Comparison of ENCODE assay signal across 12 cellular contexts in the genomic region with DNA sequence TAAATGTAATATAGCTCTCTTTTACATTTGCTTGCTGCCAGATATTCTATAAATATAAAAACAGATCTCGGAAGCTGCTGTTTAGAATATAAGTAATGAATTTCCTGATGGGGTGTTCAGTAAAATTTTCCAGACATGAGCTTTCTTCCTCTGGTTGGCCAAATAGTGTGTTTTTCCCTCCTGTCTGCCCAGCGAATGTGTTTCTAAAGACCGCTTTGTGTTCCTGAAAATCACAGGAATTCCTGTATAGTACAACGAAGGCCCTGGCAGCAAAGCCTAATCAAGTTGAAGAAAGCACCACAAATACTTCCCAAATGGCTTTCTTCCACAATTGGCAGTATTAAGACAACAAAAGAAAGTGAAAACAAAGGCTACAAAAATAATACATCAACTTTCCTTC.
DNase-seq lines count a peak whose midpoint lies in the region; ATAC-seq, FAIRE-seq and TF ChIP-seq lines count a peak whose summit lies in the region.
"Had no signal": no experiment of that assay in that cellular context is flagged by ENCODE, and none has a peak within 500 bp of the region (broad histone marks: within the 10 kb centered on the region; RNA-seq: fewer than 3 reads in every experiment).

No MANE protein-coding gene starts in this region.

- peaks cover 97% of the 10 kb centered on the region for H3K4me1 Mint-ChIP-seq in activated CD4-positive, alpha-beta T cell treated with anti-CD3 and anti-CD28 coated beads for 36 hours
- peaks cover 15% of the 10 kb centered on the region for H3K4me1 Mint-ChIP-seq in osteocyte (ENCODE audit: unreplicated experiment)

- H3K9me1 ChIP-seq in endothelial cell of umbilical vein (replicated peaks; ENCODE audit: control insufficient read depth, extremely low read depth, insufficient read depth, low read length): no peaks in the 10 kb centered on the region

- H3K9me3 Mint-ChIP-seq in activated CD4-positive, alpha-beta T cell treated with anti-CD3 and anti-CD28 coated beads for 36 hours (ENCODE audit: low read depth): no peaks in the 10 kb centered on the region
- no peaks in the 10 kb centered on the region for H3K9me3 Mint-ChIP-seq in osteocyte (ENCODE audit: unreplicated experiment)

- peak overlapping the region; percentile 53 for H3K9ac ChIP-seq in endothelial cell of umbilical vein (replicated peaks; ENCODE audit: extremely low read depth, insufficient read depth, low read length)

- FAIRE-seq in endothelial cell of umbilical vein (lab: Jason Lieb, UNC): peak; percentile 86
- FAIRE-seq: GM19239 had no signal

- peak overlapping the region; percentile 97 for H3K27ac Mint-ChIP-seq in activated CD4-positive, alpha-beta T cell treated with anti-CD3 and anti-CD28 coated beads for 36 hours
- peak overlapping the region; percentile 29 for H3K27ac Mint-ChIP-seq in osteocyte (ENCODE audit: unreplicated experiment)

- H3K4me3 Mint-ChIP-seq in activated CD4-positive, alpha-beta T cell treated with anti-CD3 and anti-CD28 coated beads for 36 hours: peak overlapping the region; percentile 54
- H3K4me3 Mint-ChIP-seq in osteocyte (ENCODE audit: unreplicated experiment): no peak overlapping the region

- H4K20me1 ChIP-seq in endothelial cell of umbilical vein (replicated peaks; ENCODE audit: control insufficient read depth, extremely low read depth, insufficient read depth, low read length): no peaks in the 10 kb centered on the region

- peak overlapping the region; percentile 65 for H3K27ac ChIP-seq in endothelial cell of umbilical vein (ENCODE audit: insufficient read depth, low read depth, low read length)

- CTCF ChIA-PET in activated CD4-positive, alpha-beta T cell treated with anti-CD3 and anti-CD28 coated beads for 36 hours (lab: Charles Lee): interaction anchor here (1.0 to 10.4 kb wide), 20 partner anchors 9 to 496 kb away, joined by 3 to 94 read pairs (median 5); no protein-coding TSS in a partner anchor
- CTCF ChIA-PET in endothelial cell of umbilical vein (lab: Charles Lee): interaction anchor here (0.7 to 5.7 kb wide), 36 partner anchors 8 to 1194 kb away, joined by 3 to 91 read pairs (median 4); no protein-coding TSS in a partner anchor

- no peak for TF ChIP-seq POLR2A in endothelial cell of umbilical vein (IDR thresholded peaks at IDR 0.05; ENCODE audit: low read depth, low read length)

- H3K27me3 Mint-ChIP-seq in activated CD4-positive, alpha-beta T cell treated with anti-CD3 and anti-CD28 coated beads for 36 hours: no peaks in the 10 kb centered on the region
- H3K27me3 Mint-ChIP-seq in osteocyte (ENCODE audit: unreplicated experiment): no peaks in the 10 kb centered on the region

- no peaks in the 10 kb centered on the region for H3K79me2 ChIP-seq in endothelial cell of umbilical vein (ENCODE audit: control insufficient read depth, insufficient read depth, low read length)

- H3K36me3 ChIP-seq in endothelial cell of umbilical vein (ENCODE audit: control insufficient read depth in 2 of 2, extremely low read depth in 1 of 2, insufficient read depth in 2 of 2, low read length in 2 of 2): no peaks in the 10 kb centered on the region
- H3K36me3 ChIP-seq: sigmoid colon had no signal

- TF ChIP-seq CTCF in endothelial cell of umbilical vein (IDR thresholded peaks at IDR 0.05; ENCODE audit: extremely low read depth in 1 of 2, insufficient read depth in 1 of 2, low read depth in 1 of 2, low read length in 2 of 2): no peak
- no peak for TF ChIP-seq CTCF in osteocyte (IDR thresholded peaks at IDR 0.05)

- peak overlapping the region in 2 of 3 experiments; percentile 12 to 53 for H3K4me3 ChIP-seq in endothelial cell of umbilical vein (replicated peaks in 1 of 3; ENCODE audit: insufficient read depth in 1 of 3, low read depth in 1 of 3, low read length in 3 of 3)
- H3K4me3 ChIP-seq: sigmoid colon, testis had no signal

- peak overlapping the region; percentile 64 for H2AFZ ChIP-seq in endothelial cell of umbilical vein (ENCODE audit: low read depth, low read length)

- POLR2A ChIA-PET in activated CD4-positive, alpha-beta T cell treated with anti-CD3 and anti-CD28 coated beads for 36 hours (lab: Charles Lee): interaction anchor here (0.7 to 1.2 kb wide), 2 partner anchors 215 to 368 kb away, joined by 3 read pairs; no protein-coding TSS in a partner anchor
- POLR2A ChIA-PET in endothelial cell of umbilical vein (lab: Charles Lee): no interaction called here

- DNase-seq in activated CD4-positive, alpha-beta T cell treated with anti-CD3 and anti-CD28 coated beads for 36 hours: no peak
- DNase-seq in activated CD4-positive, alpha-beta T cell treated with anti-CD3 and anti-CD28 coated beads, Interleukin-2, amount 50 U/mL, for 48 hours: no peak
- DNase-seq in SK-MEL-5 (ENCODE audit: low read depth, low spot score) (peak; percentile 59), endothelial cell of umbilical vein (ENCODE audit: low read depth, low spot score) (peak; percentile 97), osteocyte (ENCODE audit: extremely low spot score, unreplicated experiment) (no peak), amniotic stem cell (lab: John Stamatoyannopoulos, UW) (no peak)
- DNase-seq in activated CD8-positive, alpha-beta memory T cell treated with anti-CD3 and anti-CD28 coated beads for 24 hours: no peak
- DNase-seq: DMS153, sigmoid colon, testis had no signal

- H3K36me3 Mint-ChIP-seq in activated CD4-positive, alpha-beta T cell treated with anti-CD3 and anti-CD28 coated beads for 36 hours (ENCODE audit: low read depth): peaks cover 25% of the 10 kb centered on the region
- peaks cover under 1% of the 10 kb centered on the region for H3K36me3 Mint-ChIP-seq in osteocyte (ENCODE audit: unreplicated experiment)

- H3K4me1 ChIP-seq in endothelial cell of umbilical vein (ENCODE audit: control insufficient read depth, extremely low read depth, insufficient read depth, low read length): peaks cover 21% of the 10 kb centered on the region

- intact Hi-C loops in activated CD4-positive, alpha-beta T cell treated with anti-CD3 and anti-CD28 coated beads for 36 hours (cut with DNase I, micrococcal nuclease): loop anchor here (2.0 to 5.0 kb wide), 8 partner anchors 53 to 495 kb away; a partner anchor contains a TSS
- intact Hi-C loops in endothelial cell of umbilical vein (cut with micrococcal nuclease): loop anchor here (1.0 to 5.0 kb wide), 8 partner anchors 15 to 1193 kb away; no protein-coding TSS in a partner anchor

- H3K27me3 ChIP-seq in endothelial cell of umbilical vein (ENCODE audit: control insufficient read depth in 2 of 2, insufficient read depth in 2 of 2, low read length in 2 of 2): no peaks in the 10 kb centered on the region
- H3K27me3 ChIP-seq: sigmoid colon, testis had no signal

- in situ Hi-C loops in SK-MEL-5 (cut with HindIII; ENCODE audit: low pct_unique_long_range_greater_than_20kb, low sequenced_read_pairs): no loop called here

- no peak for ATAC-seq in activated CD4-positive, alpha-beta T cell treated with anti-CD3 and anti-CD28 coated beads for 36 hours
- no peak for ATAC-seq in GM18511 (IDR thresholded peaks at IDR 0.05; ENCODE audit: unreplicated experiment)

- dilution Hi-C loops in endothelial cell of umbilical vein (cut with MboI; ENCODE audit: extremely low pct_ligation_motif_present, low sequenced_read_pairs): no loop called here

- H3K9me3 ChIP-seq in endothelial cell of umbilical vein (replicated peaks; ENCODE audit: control insufficient read depth, insufficient read depth, low read length): no peaks in the 10 kb centered on the region
- H3K9me3 ChIP-seq: sigmoid colon, testis had no signal

- H3K4me2 ChIP-seq in endothelial cell of umbilical vein (ENCODE audit: insufficient read depth, low read length): peak overlapping the region; percentile 78

- no TSS peak for BruUV-seq in endothelial cell of umbilical vein (replicated peaks; lab: Mats Ljungman, UMichigan)

TF ChIP-seq in endothelial cell of umbilical vein, 7 proteins besides CTCF, POLR2A, EP300 and RAD21:
- TF ChIP-seq GATA2 (IDR thresholded peaks at IDR 0.05; ENCODE audit: insufficient read depth, insufficient read length, low read depth, low read length): peak; percentile 13
- TF ChIP-seq, protein P1, sequence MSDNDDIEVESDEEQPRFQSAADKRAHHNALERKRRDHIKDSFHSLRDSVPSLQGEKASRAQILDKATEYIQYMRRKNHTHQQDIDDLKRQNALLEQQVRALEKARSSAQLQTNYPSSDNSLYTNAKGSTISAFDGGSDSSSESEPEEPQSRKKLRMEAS (IDR thresholded peaks at IDR 0.05; ENCODE audit: insufficient read depth, insufficient read length): no peak
- TF ChIP-seq POLR2AphosphoS5 (IDR thresholded peaks at IDR 0.05; ENCODE audit: insufficient read depth, low read depth, low read length): no peak
- TF ChIP-seq MYC (IDR thresholded peaks at IDR 0.05; ENCODE audit: low read depth, low read length): no peak
- peak; percentile 21 for TF ChIP-seq FOS (IDR thresholded peaks at IDR 0.05; ENCODE audit: borderline replicate concordance, insufficient read depth, low read length)

Comparison
In these comparisons a context has a peak if more than half of its experiments do, and no peak if none do; other contexts are left out.
1. DNase-seq: peak in SK-MEL-5 (single experiment) and endothelial cell of umbilical vein (single experiment); none in activated CD4-positive, alpha-beta T cell treated with anti-CD3 and anti-CD28 coated beads for 36 hours (single experiment), activated CD4-positive, alpha-beta T cell treated with anti-CD3 and anti-CD28 coated beads, Interleukin-2, amount 50 U/mL, for 48 hours (0 of 2), osteocyte (single experiment), activated CD8-positive, alpha-beta memory T cell treated with anti-CD3 and anti-CD28 coated beads for 24 hours (single experiment) and amniotic stem cell (single experiment).